8 cellular contexts compared by ENCODE assay signal in the genomic region with DNA sequence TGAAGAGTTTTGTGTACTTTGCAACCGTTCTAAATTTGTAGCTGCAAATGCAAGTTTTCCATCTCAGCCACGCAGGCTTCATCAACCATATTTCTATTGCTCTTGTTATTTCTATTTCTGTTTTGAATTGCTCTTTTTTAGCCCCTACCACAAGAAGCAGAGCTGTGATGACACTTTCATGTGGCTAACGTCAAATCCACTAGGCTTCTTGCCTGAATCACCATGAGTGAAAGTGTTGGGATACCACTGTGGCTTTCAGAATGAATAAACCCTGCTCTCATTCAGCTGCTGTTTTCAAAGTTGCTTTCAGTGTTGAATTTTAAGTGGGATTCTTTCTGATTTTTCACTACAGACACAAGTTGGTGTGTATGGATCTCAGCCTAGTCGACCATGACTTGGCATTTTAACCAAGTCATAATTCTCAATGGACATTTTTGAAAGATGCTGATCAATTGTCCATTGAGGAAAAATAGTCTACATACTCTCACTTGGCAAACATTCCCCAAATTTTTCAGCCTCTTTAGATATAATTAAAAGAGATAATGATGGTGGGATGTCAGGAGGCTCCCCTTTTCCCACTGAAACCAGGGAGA. TPM values are rescaled to one million over a fixed set of nuclear protein-coding genes. Genes with fewer than 3 reads are reported as not detected.
A peak's percentile ranks its signal among the peaks of the same experiment; 100 is the strongest.
DNase-seq lines count a peak whose midpoint lies in the region; ATAC-seq and TF ChIP-seq lines count a peak whose summit lies in the region.

No MANE protein-coding gene starts in this region.

- peaks cover 23% of the 10 kb centered on the region for H3K4me1 Mint-ChIP-seq in activated naive CD8-positive, alpha-beta T cell treated with anti-CD3 and anti-CD28 coated beads, Interleukin-2, amount 10 ng/mL, durations not matched to agents 7 days and 5 days

- peaks cover 60% of the 10 kb centered on the region for H3K27me3 Mint-ChIP-seq in activated naive CD8-positive, alpha-beta T cell treated with anti-CD3 and anti-CD28 coated beads, Interleukin-2, amount 10 ng/mL, durations not matched to agents 7 days and 5 days

- no peaks in the 10 kb centered on the region for H3K9me3 Mint-ChIP-seq in activated naive CD8-positive, alpha-beta T cell treated with anti-CD3 and anti-CD28 coated beads, Interleukin-2, amount 10 ng/mL, durations not matched to agents 7 days and 5 days

- DNase-seq in GM13976 (ENCODE audit: low spot score) (peak; percentile 1), SW 1271 (lab: John Stamatoyannopoulos, UW) (no peak), NCI-H524 (lab: John Stamatoyannopoulos, UW) (no peak)
- DNase-seq in activated naive CD8-positive, alpha-beta T cell treated with anti-CD3 and anti-CD28 coated beads, Interleukin-2, amount 10 ng/mL, durations not matched to agents 7 days and 5 days, result no peak
- no peak for DNase-seq in effector CD8-positive, alpha-beta T cell (lab: John Stamatoyannopoulos, UW)
- DNase-seq in activated effector memory CD4-positive, alpha-beta T cell treated with Interleukin-2 at 50 U/mL for 16 hours, result no peak

- H3K27ac Mint-ChIP-seq in activated naive CD8-positive, alpha-beta T cell treated with anti-CD3 and anti-CD28 coated beads, Interleukin-2, amount 10 ng/mL, durations not matched to agents 7 days and 5 days, result peak overlapping the region; percentile 76

- H3K4me3 Mint-ChIP-seq in activated naive CD8-positive, alpha-beta T cell treated with anti-CD3 and anti-CD28 coated beads, Interleukin-2, amount 10 ng/mL, durations not matched to agents 7 days and 5 days, result peak overlapping the region; percentile 68

- POLR2A ChIA-PET in activated naive CD8-positive, alpha-beta T cell treated with anti-CD3 and anti-CD28 coated beads, Interleukin-2, amount 10 ng/mL, durations not matched to agents 7 days and 5 days (lab: Charles Lee), result interaction anchor here (0.7 to 1.5 kb wide), 2 partner anchors 17 to 712 kb away, joined by 3 to 6 read pairs; no protein-coding TSS in a partner anchor

- ATAC-seq in GM19395 (IDR thresholded peaks at IDR 0.05; ENCODE audit: unreplicated experiment) (peak; percentile 88), HG03095 (IDR thresholded peaks at IDR 0.05; ENCODE audit: unreplicated experiment) (peak; percentile 84)
- ATAC-seq in activated naive CD8-positive, alpha-beta T cell treated with anti-CD3 and anti-CD28 coated beads, Interleukin-2, amount 10 ng/mL, durations not matched to agents 7 days and 5 days (ENCODE audit: low read depth), result peak; percentile 95

- peaks cover 8% of the 10 kb centered on the region for H3K36me3 Mint-ChIP-seq in activated naive CD8-positive, alpha-beta T cell treated with anti-CD3 and anti-CD28 coated beads, Interleukin-2, amount 10 ng/mL, durations not matched to agents 7 days and 5 days

- in situ Hi-C loops in GM13976 (cut with MboI; ENCODE audit: low sequenced_read_pairs, unreplicated experiment), result no loop called here

- TF ChIP-seq CTCF in GM13976 (IDR thresholded peaks at IDR 0.05; ENCODE audit: borderline replicate concordance, control extremely low read depth, extremely low read depth, insufficient read depth, missing control alignments), result no peak

RNA-seq across cellular contexts. Expression of gene MTAP, which starts 41.0 kb away (rescaled TPM):
- total RNA-seq in activated naive CD8-positive, alpha-beta T cell treated with anti-CD3 and anti-CD28 coated beads, Interleukin-2, amount 10 ng/mL, durations not matched to agents 7 days and 5 days, result 10 to 100 TPM; 54.1 to 54.5 TPM
